23 cellular contexts compared by ENCODE assay signal in genomic region chr16:82668094-82668493, GRCh38.
"Had no signal": no experiment of that assay in that cellular context is flagged by ENCODE, and none has a peak within 500 bp of the region (broad histone marks: within the 10 kb centered on the region; RNA-seq: fewer than 3 reads in every experiment).

No MANE protein-coding gene starts in this region.

- H3K9me3 ChIP-seq: MG63, SJSA1 had no signal

- H3K36me3 ChIP-seq: MG63 had no signal

- H3K4me1 ChIP-seq: SJSA1 had no signal

- ATAC-seq: Panc1, PC-3 had no signal

- DNase-seq: Karpas-422, KG1, MG63, NCI-H1092, NCI-H1105 treated with DMSO at 0.1 percent for 48 hours, NCI-H1436, NCI-H187, NCI-H2029, NCI-H2081 treated with DMSO at 0.1 percent for 48 hours, NCI-H2171, NCI-H226, NCI-H446, NCI-H510A, NCI-H524 treated with DMSO at 0.1 percent for 48 hours, NCI-H69, NCI-H774, PC-3, SIG-M5 had no signal

- H3K27me3 ChIP-seq: MG63, SJSA1 had no signal

- H3K4me3 ChIP-seq: MG63, SJSA1, SK-N-MC had no signal

- H3K27ac ChIP-seq: HL-60, RWPE1, SJSA1, SK-N-MC had no signal
